In the genomic region with DNA sequence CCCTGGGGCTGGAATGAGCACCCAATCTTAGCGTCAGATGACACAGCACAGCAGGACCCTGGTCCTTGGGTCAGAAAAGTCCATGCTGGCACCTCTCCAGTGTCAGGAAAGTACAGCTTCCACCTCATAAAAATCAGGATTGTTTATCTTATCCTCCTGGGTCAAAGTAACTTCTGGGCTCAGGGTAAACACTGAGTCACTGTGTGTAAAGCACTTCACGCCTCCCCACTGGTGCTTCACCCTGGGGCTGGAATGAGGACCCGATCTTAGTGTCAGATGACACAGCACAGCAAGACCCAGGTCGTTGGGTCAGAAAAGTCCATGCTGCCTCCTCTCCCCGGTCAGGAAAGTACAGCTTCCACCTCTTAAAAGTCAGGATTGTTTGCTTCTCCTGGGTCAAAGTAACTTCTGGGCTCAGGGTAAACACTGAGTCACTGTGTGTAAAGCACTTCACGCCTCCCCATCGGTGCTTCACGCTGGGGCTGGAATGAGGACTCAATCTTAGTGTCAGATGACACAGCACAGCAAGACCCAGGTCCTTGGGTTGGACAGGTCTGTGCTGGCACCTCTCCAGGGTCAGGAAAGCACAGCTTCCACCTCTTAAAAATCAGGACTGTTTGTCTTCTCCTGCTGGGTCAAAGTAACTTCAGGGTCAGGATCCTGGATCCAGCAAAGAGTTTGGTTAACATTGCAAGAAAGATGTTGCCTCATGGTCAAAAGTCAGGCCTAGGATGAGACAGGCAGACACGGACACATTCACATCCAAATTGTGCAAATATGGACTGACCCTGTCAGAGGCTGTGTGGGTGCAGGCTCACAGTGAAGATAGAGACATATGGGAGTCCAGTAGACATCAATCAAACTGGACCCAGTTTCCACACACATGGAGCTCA, we compare ENCODE assay signal across 10 cellular contexts. TPM values are rescaled to one million over a fixed set of nuclear protein-coding genes. Genes with fewer than 3 reads are reported as not detected.
DNase-seq lines count a peak whose midpoint lies in the region; ATAC-seq, FAIRE-seq and TF ChIP-seq lines count a peak whose summit lies in the region.
"Had no signal": no experiment of that assay in that cellular context is flagged by ENCODE, and none has a peak within 500 bp of the region (broad histone marks: within the 10 kb centered on the region; RNA-seq: fewer than 3 reads in every experiment).

No MANE protein-coding gene starts in this region.

- no peak for TF ChIP-seq CTCF in upper lobe of right lung (IDR thresholded peaks at IDR 0.05)

- DNase-seq in SIG-M5 treated with dmso at 0.1 percent for 504 hours (lab: John Stamatoyannopoulos, UW; ENCODE audit: unreplicated experiment) (peak; percentile 54), SIG-M5 (lab: John Stamatoyannopoulos, UW) (no peak), RCC 7860 (ENCODE audit: low spot score) (peak; percentile 48), left colon (peak; percentile 75 to 88), upper lobe of right lung (peak; percentile 82), HAP-1 (ENCODE audit: low spot score in 2 of 2) (no peak)
- DNase-seq in activated CD4-positive, alpha-beta T cell treated with anti-CD3 and anti-CD28 coated beads, Interleukin-2, amount 10 ng/mL, durations not matched to agents 24 days and 14 days: no peak
- no peak for DNase-seq in activated CD4-positive, alpha-beta T cell treated with anti-CD3 and anti-CD28 coated beads for 36 hours
- DNase-seq: activated naive CD8-positive, alpha-beta T cell treated with anti-CD3 and anti-CD28 coated beads for 36 hours; heart left ventricle had no signal

- H3K27me3 Mint-ChIP-seq in activated CD4-positive, alpha-beta T cell treated with anti-CD3 and anti-CD28 coated beads, Interleukin-2, amount 10 ng/mL, durations not matched to agents 24 days and 14 days: peaks cover 16% of the 10 kb centered on the region
- H3K27me3 Mint-ChIP-seq in activated CD4-positive, alpha-beta T cell treated with anti-CD3 and anti-CD28 coated beads for 36 hours: peaks cover 2% of the 10 kb centered on the region
- H3K27me3 Mint-ChIP-seq: activated naive CD8-positive, alpha-beta T cell treated with anti-CD3 and anti-CD28 coated beads for 36 hours had no signal

- in situ Hi-C loops in HAP-1 (cut with MboI; ENCODE audit: low sequenced_read_pairs): loop anchor here (25.0 kb wide), 1 partner anchor 259 kb away; no protein-coding TSS in a partner anchor

- H3K4me3 ChIP-seq in upper lobe of right lung (no peak overlapping the region), HAP-1 (no peak overlapping the region)
- H3K4me3 ChIP-seq: heart left ventricle had no signal

- peaks cover 3% of the 10 kb centered on the region for H3K9me3 ChIP-seq in upper lobe of right lung
- H3K9me3 ChIP-seq in HAP-1: no peaks in the 10 kb centered on the region

- H3K27ac ChIP-seq in upper lobe of right lung: peak overlapping the region; percentile 36

- H3K4me1 ChIP-seq in upper lobe of right lung: peaks cover 8% of the 10 kb centered on the region
- no peaks in the 10 kb centered on the region for H3K4me1 ChIP-seq in HAP-1
- H3K4me1 ChIP-seq: heart left ventricle had no signal

- H3K27me3 ChIP-seq in upper lobe of right lung (no peaks in the 10 kb centered on the region), HAP-1 (ENCODE audit: low read depth) (no peaks in the 10 kb centered on the region; the same call in 1 of the 2 replicates)

- H3K4me1 Mint-ChIP-seq in activated CD4-positive, alpha-beta T cell treated with anti-CD3 and anti-CD28 coated beads, Interleukin-2, amount 10 ng/mL, durations not matched to agents 24 days and 14 days: no peaks in the 10 kb centered on the region
- no peaks in the 10 kb centered on the region for H3K4me1 Mint-ChIP-seq in activated CD4-positive, alpha-beta T cell treated with anti-CD3 and anti-CD28 coated beads for 36 hours
- H3K4me1 Mint-ChIP-seq: activated naive CD8-positive, alpha-beta T cell treated with anti-CD3 and anti-CD28 coated beads for 36 hours had no signal

- ATAC-seq in left colon (peak; percentile 84), upper lobe of right lung (peak; percentile 89)
- no peak for ATAC-seq in activated CD4-positive, alpha-beta T cell treated with anti-CD3 and anti-CD28 coated beads for 36 hours
- ATAC-seq: heart left ventricle had no signal

- H3K9me3 Mint-ChIP-seq in activated CD4-positive, alpha-beta T cell treated with anti-CD3 and anti-CD28 coated beads, Interleukin-2, amount 10 ng/mL, durations not matched to agents 24 days and 14 days: peaks cover 9% of the 10 kb centered on the region
- H3K9me3 Mint-ChIP-seq in activated CD4-positive, alpha-beta T cell treated with anti-CD3 and anti-CD28 coated beads for 36 hours (ENCODE audit: low read depth): peaks cover 13% of the 10 kb centered on the region

- no peaks in the 10 kb centered on the region for H3K36me3 Mint-ChIP-seq in activated CD4-positive, alpha-beta T cell treated with anti-CD3 and anti-CD28 coated beads, Interleukin-2, amount 10 ng/mL, durations not matched to agents 24 days and 14 days (ENCODE audit: low read depth)
- H3K36me3 Mint-ChIP-seq in activated CD4-positive, alpha-beta T cell treated with anti-CD3 and anti-CD28 coated beads for 36 hours (ENCODE audit: low read depth): peaks cover 4% of the 10 kb centered on the region

- intact Hi-C loops in left colon (cut with DNase I, micrococcal nuclease) (no loop called here), upper lobe of right lung (cut with DNase I) (no loop called here)
- intact Hi-C loops in activated CD4-positive, alpha-beta T cell treated with anti-CD3 and anti-CD28 coated beads, Interleukin-2, amount 10 ng/mL, durations not matched to agents 24 days and 14 days (cut with micrococcal nuclease): no loop called here
- intact Hi-C loops in activated CD4-positive, alpha-beta T cell treated with anti-CD3 and anti-CD28 coated beads for 36 hours (cut with DNase I, micrococcal nuclease): no loop called here

- no peak overlapping the region for H3K4me3 Mint-ChIP-seq in activated CD4-positive, alpha-beta T cell treated with anti-CD3 and anti-CD28 coated beads, Interleukin-2, amount 10 ng/mL, durations not matched to agents 24 days and 14 days
- no peak overlapping the region for H3K4me3 Mint-ChIP-seq in activated CD4-positive, alpha-beta T cell treated with anti-CD3 and anti-CD28 coated beads for 36 hours
- H3K4me3 Mint-ChIP-seq: activated naive CD8-positive, alpha-beta T cell treated with anti-CD3 and anti-CD28 coated beads for 36 hours had no signal

- H3K36me3 ChIP-seq in upper lobe of right lung: no peaks in the 10 kb centered on the region
- no peaks in the 10 kb centered on the region for H3K36me3 ChIP-seq in HAP-1 (replicated peaks)
- H3K36me3 ChIP-seq: heart left ventricle had no signal

- FAIRE-seq in RCC 7860 (lab: Jason Lieb, UNC): no peak

- CTCF ChIA-PET in activated CD4-positive, alpha-beta T cell treated with anti-CD3 and anti-CD28 coated beads for 36 hours (lab: Charles Lee): interaction anchor here (0.6 kb wide), 1 partner anchor 154 kb away, joined by 3 read pairs; no protein-coding TSS in a partner anchor

- POLR2A ChIA-PET in activated CD4-positive, alpha-beta T cell treated with anti-CD3 and anti-CD28 coated beads for 36 hours (lab: Charles Lee): no interaction called here

- no peak overlapping the region for H3K27ac Mint-ChIP-seq in activated CD4-positive, alpha-beta T cell treated with anti-CD3 and anti-CD28 coated beads, Interleukin-2, amount 10 ng/mL, durations not matched to agents 24 days and 14 days
- no peak overlapping the region for H3K27ac Mint-ChIP-seq in activated CD4-positive, alpha-beta T cell treated with anti-CD3 and anti-CD28 coated beads for 36 hours
- H3K27ac Mint-ChIP-seq: activated naive CD8-positive, alpha-beta T cell treated with anti-CD3 and anti-CD28 coated beads for 36 hours had no signal

RNA-seq across cellular contexts. Expression of a gene that starts 39.2 kb away (rescaled TPM):
- total RNA-seq in left colon (not detected), upper lobe of right lung (1.7 TPM)
- total RNA-seq in activated CD4-positive, alpha-beta T cell treated with anti-CD3 and anti-CD28 coated beads, Interleukin-2, amount 10 ng/mL, durations not matched to agents 24 days and 14 days: not detected in 2 replicates
- not detected for total RNA-seq in activated CD4-positive, alpha-beta T cell treated with anti-CD3 and anti-CD28 coated beads for 36 hours
- total RNA-seq: activated naive CD8-positive, alpha-beta T cell treated with anti-CD3 and anti-CD28 coated beads for 36 hours; heart left ventricle had no signal

Comparison
In these comparisons a context has a peak if more than half of its experiments do, and no peak if none do; other contexts are left out.
1. DNase-seq: peak in SIG-M5 treated with dmso at 0.1 percent for 504 hours (single experiment), RCC 7860 (single experiment), left colon (2 of 2) and upper lobe of right lung (single experiment); none in SIG-M5 (single experiment), activated CD4-positive, alpha-beta T cell treated with anti-CD3 and anti-CD28 coated beads, Interleukin-2, amount 10 ng/mL, durations not matched to agents 24 days and 14 days (single experiment), activated CD4-positive, alpha-beta T cell treated with anti-CD3 and anti-CD28 coated beads for 36 hours (single experiment) and HAP-1 (0 of 2).